Comparison of ENCODE assay signal across 11 cellular contexts in genomic region chr11:57071829-57072228, GRCh38.
DNase-seq lines count a peak whose midpoint lies in the region; ATAC-seq and TF ChIP-seq lines count a peak whose summit lies in the region.
"Had no signal": no experiment of that assay in that cellular context is flagged by ENCODE, and none has a peak within 500 bp of the region (broad histone marks: within the 10 kb centered on the region; RNA-seq: fewer than 3 reads in every experiment).

No MANE protein-coding gene starts in this region.

- H3K4me1 ChIP-seq in right cardiac atrium (ENCODE audit: control insufficient read depth, insufficient read depth, low read length), result no peaks in the 10 kb centered on the region
- H3K4me1 ChIP-seq in mesodermal cell (ENCODE audit: control insufficient read depth, insufficient read depth, low read length, poor library complexity, severe bottlenecking), result peaks cover 16% of the 10 kb centered on the region
- peaks cover 19% of the 10 kb centered on the region for H3K4me1 ChIP-seq in vagina

- H3K9me3 ChIP-seq in right cardiac atrium (ENCODE audit: control insufficient read depth, low read length), result no peaks in the 10 kb centered on the region
- no peaks in the 10 kb centered on the region for H3K9me3 ChIP-seq in mesodermal cell (ENCODE audit: control insufficient read depth, low read length)
- no peaks in the 10 kb centered on the region for H3K9me3 ChIP-seq in vagina

- TF ChIP-seq POLR2A in vagina (IDR thresholded peaks at IDR 0.05), result no peak

- H3K36me3 ChIP-seq in mesodermal cell (ENCODE audit: control insufficient read depth, insufficient read depth, low read length) (no peaks in the 10 kb centered on the region), vagina (no peaks in the 10 kb centered on the region)

- DNase-seq in right cardiac atrium (no peak), left ventricle myocardium superior (no peak), cardiac fibroblast (ENCODE audit: low read depth in 2 of 2) (peak; percentile 76 to 87), vagina (ENCODE audit: extremely low spot score in 2 of 2) (no peak), NCI-H2107 treated with DMSO at 0.1 percent for 48 hours (lab: John Stamatoyannopoulos, UW; ENCODE audit: unreplicated experiment) (no peak), RPMI8226 (no peak)
- no peak for DNase-seq in activated CD4-positive, alpha-beta T cell treated with anti-CD3 and anti-CD28 coated beads, Interleukin-2, amount 50 U/mL, for 4 hours
- DNase-seq: activated CD4-positive, alpha-beta memory T cell treated with anti-CD3 and anti-CD28 coated beads for 36 hours; effector memory CD8-positive, alpha-beta T cell; naive thymus-derived CD4-positive, alpha-beta T cell had no signal

- TF ChIP-seq CTCF in cardiac fibroblast (IDR thresholded peaks at IDR 0.05; ENCODE audit: low read depth, low read length) (no peak), vagina (IDR thresholded peaks at IDR 0.05) (no peak)

- ATAC-seq in right cardiac atrium (peak; percentile 16 to 34), left ventricle myocardium superior (no peak)
- ATAC-seq: effector memory CD8-positive, alpha-beta T cell; naive thymus-derived CD4-positive, alpha-beta T cell had no signal

- H3K4me3 ChIP-seq in right cardiac atrium (ENCODE audit: low read length) (no peak overlapping the region), cardiac fibroblast (replicated peaks in 1 of 2; ENCODE audit: low read depth in 2 of 2, low read length in 2 of 2) (no peak overlapping the region), mesodermal cell (ENCODE audit: extremely low read depth, insufficient read depth, low read length, poor library complexity, severe bottlenecking) (no peak overlapping the region), vagina (no peak overlapping the region)

- intact Hi-C loops in right cardiac atrium (cut with DNase I), result no loop called here
- intact Hi-C loops in left ventricle myocardium superior (cut with micrococcal nuclease), result no loop called here
- intact Hi-C loops in vagina (cut with DNase I), result no loop called here

- H3K27ac ChIP-seq in right cardiac atrium (ENCODE audit: low read length) (peak overlapping the region; percentile 67), mesodermal cell (ENCODE audit: low read depth, low read length, severe bottlenecking) (peak overlapping the region; percentile 81), vagina (peak overlapping the region; percentile 39)

- H3K27me3 ChIP-seq in right cardiac atrium (ENCODE audit: control insufficient read depth, insufficient read depth) (no peaks in the 10 kb centered on the region), vagina (no peaks in the 10 kb centered on the region)

Comparison
In these comparisons a context has a peak if more than half of its experiments do, and no peak if none do; other contexts are left out.
1. DNase-seq: peak in cardiac fibroblast (2 of 2); none in right cardiac atrium (0 of 3), left ventricle myocardium superior (single experiment), vagina (0 of 2), activated CD4-positive, alpha-beta T cell treated with anti-CD3 and anti-CD28 coated beads, Interleukin-2, amount 50 U/mL, for 4 hours (0 of 2), NCI-H2107 treated with DMSO at 0.1 percent for 48 hours (single experiment) and RPMI8226 (single experiment).
2. Peak in every context shown above with its lines, with median percentiles within 50 percentile points of each other: H3K27ac ChIP-seq.